Comparison of ENCODE assay signal across 16 cellular contexts in the genomic region with DNA sequence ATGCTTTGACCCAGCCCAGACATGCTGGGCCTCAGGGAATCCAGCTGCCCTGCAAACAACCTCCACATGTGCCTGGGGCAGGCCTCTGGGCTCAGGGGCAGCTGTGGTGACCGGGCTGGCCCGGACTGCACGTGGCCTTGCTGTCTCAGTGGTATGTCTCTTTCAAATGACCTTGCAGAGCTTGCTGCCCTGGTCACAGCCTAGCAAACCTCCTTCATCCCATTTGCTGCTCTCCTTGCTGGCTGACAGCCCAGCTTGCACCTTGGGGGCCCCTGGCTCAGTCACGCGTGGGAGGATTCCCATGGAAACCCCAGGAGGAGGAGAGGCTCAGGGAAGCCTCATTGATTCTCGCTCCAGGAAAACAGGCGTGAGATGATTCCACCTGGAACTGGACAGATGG. TPM values are rescaled to one million over a fixed set of nuclear protein-coding genes. Genes with fewer than 3 reads are reported as not detected.
A peak's percentile ranks its signal among the peaks of the same experiment; 100 is the strongest.
DNase-seq lines count a peak whose midpoint lies in the region; ATAC-seq and TF ChIP-seq lines count a peak whose summit lies in the region.
"Had no signal": no experiment of that assay in that cellular context is flagged by ENCODE, and none has a peak within 500 bp of the region (broad histone marks: within the 10 kb centered on the region; RNA-seq: fewer than 3 reads in every experiment).

No MANE protein-coding gene starts in this region.

- peak overlapping the region; percentile 47 for H3K4me2 ChIP-seq in neural progenitor cell

- peak overlapping the region; percentile 59 for H3K4me3 Mint-ChIP-seq in neural progenitor cell
- H3K4me3 Mint-ChIP-seq: WTC11 had no signal

- no peaks in the 10 kb centered on the region for H3K9me3 ChIP-seq in ectodermal cell (ENCODE audit: control insufficient read depth, low read length)
- H3K9me3 ChIP-seq in neural progenitor cell (ENCODE audit: low read depth): no peaks in the 10 kb centered on the region
- H3K9me3 ChIP-seq: ascending aorta, left lung, sigmoid colon, transverse colon had no signal

- no peak overlapping the region for H2AFZ ChIP-seq in neural progenitor cell (replicated peaks)

- H3K4me1 Mint-ChIP-seq in neural progenitor cell: peaks cover 57% of the 10 kb centered on the region

- H3K9ac ChIP-seq in neural progenitor cell: no peak overlapping the region

- H3K27ac ChIP-seq in ectodermal cell (ENCODE audit: insufficient read depth, low read depth, low read length, poor library complexity, severe bottlenecking) (peak overlapping the region; percentile 18), neural progenitor cell (no peak overlapping the region)
- H3K27ac ChIP-seq: ascending aorta, left lung, sigmoid colon, transverse colon had no signal

- whole genome bisulfite sequencing in ectodermal cell, 2 experiments: 77 to 78% methylated on average over 7 of the region's 7 CpGs

- H3K4me1 ChIP-seq in ectodermal cell (ENCODE audit: control insufficient read depth, insufficient read depth, low read length) (peaks cover 27% of the 10 kb centered on the region), neural progenitor cell (peaks cover 12% of the 10 kb centered on the region)

- no peak for TF ChIP-seq RAD21 in Ishikawa (IDR thresholded peaks at IDR 0.05; ENCODE audit: low read depth)

- peaks cover 40% of the 10 kb centered on the region for H4K20me1 ChIP-seq in neural progenitor cell (ENCODE audit: low read depth)

- no peak for TF ChIP-seq EP300 in Ishikawa (IDR thresholded peaks at IDR 0.05; ENCODE audit: borderline replicate concordance)

- DNase-seq in COR-L47 (lab: John Stamatoyannopoulos, UW) (peak; percentile 45), neural progenitor cell (ENCODE audit: low spot score) (peak; percentile 45), Kasumi-1 (lab: John Stamatoyannopoulos, UW) (no peak), DMS153 (lab: John Stamatoyannopoulos, UW) (no peak)
- DNase-seq: activated gamma-delta T cell treated with Interleukin-2 at 50 U/mL for 16 hours, Calu3, left lung, sigmoid colon, transverse colon had no signal

- TF ChIP-seq CTCF in neural progenitor cell (IDR thresholded peaks at IDR 0.05): no peak

- H3K27me3 Mint-ChIP-seq in neural progenitor cell (ENCODE audit: insufficient read depth, low read depth): peaks cover 13% of the 10 kb centered on the region

- no peak for ATAC-seq in HG02678 (IDR thresholded peaks at IDR 0.05; ENCODE audit: unreplicated experiment)
- no peak for ATAC-seq in HG03378 (IDR thresholded peaks at IDR 0.05; ENCODE audit: unreplicated experiment)
- ATAC-seq: left lung, WTC11 had no signal

- H3K27me3 ChIP-seq in ectodermal cell (ENCODE audit: control insufficient read depth, insufficient read depth, low read length, poor library complexity, severe bottlenecking) (peaks cover 15% of the 10 kb centered on the region), neural progenitor cell (peaks cover 41% of the 10 kb centered on the region)
- H3K27me3 ChIP-seq: ascending aorta had no signal

- H3K79me2 ChIP-seq in neural progenitor cell (ENCODE audit: low read depth): no peaks in the 10 kb centered on the region

- peaks cover 25% of the 10 kb centered on the region for H3K36me3 Mint-ChIP-seq in neural progenitor cell

- H3K36me3 ChIP-seq in ectodermal cell (ENCODE audit: control insufficient read depth, insufficient read depth, low read length): peaks cover 3% of the 10 kb centered on the region
- H3K36me3 ChIP-seq in neural progenitor cell: no peaks in the 10 kb centered on the region
- H3K36me3 ChIP-seq: ascending aorta, left lung, sigmoid colon, transverse colon had no signal

- H3F3A ChIP-seq in neural progenitor cell (ENCODE audit: low read depth): peaks cover 6% of the 10 kb centered on the region

- H3K4me3 ChIP-seq in ectodermal cell (ENCODE audit: insufficient read depth, low read depth, low read length) (no peak overlapping the region), neural progenitor cell (no peak overlapping the region)
- H3K4me3 ChIP-seq: ascending aorta, left lung, sigmoid colon, transverse colon had no signal

- peaks cover 4% of the 10 kb centered on the region for H3K9me3 Mint-ChIP-seq in neural progenitor cell

- H3K27ac Mint-ChIP-seq in neural progenitor cell: peak overlapping the region; percentile 86
- H3K27ac Mint-ChIP-seq: WTC11 had no signal

TF ChIP-seq in Ishikawa, 13 proteins besides CTCF, POLR2A, EP300 and RAD21:
- TF ChIP-seq ZBTB7A (IDR thresholded peaks at IDR 0.05; ENCODE audit: low read depth) (no peak), NFIC (IDR thresholded peaks at IDR 0.05) (peak; percentile 38; the same call in 1 of the 2 replicates), EGR1 (IDR thresholded peaks at IDR 0.05) (peak; percentile 80)
- TF ChIP-seq, protein P1, sequence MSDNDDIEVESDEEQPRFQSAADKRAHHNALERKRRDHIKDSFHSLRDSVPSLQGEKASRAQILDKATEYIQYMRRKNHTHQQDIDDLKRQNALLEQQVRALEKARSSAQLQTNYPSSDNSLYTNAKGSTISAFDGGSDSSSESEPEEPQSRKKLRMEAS (IDR thresholded peaks at IDR 0.05): peak; percentile 42; the same call in 1 of the 2 replicates

RNA-seq across cellular contexts. Expression of a gene that starts 5.6 kb away (rescaled TPM):
- polyA plus RNA-seq in ectodermal cell (2013, experiment 1 of 4): 45.8 TPM
- 43.3 TPM for polyA plus RNA-seq in ectodermal cell (2013, experiment 2 of 4)
- polyA plus RNA-seq in ectodermal cell (2013, experiment 3 of 4): 22.8 TPM
- polyA plus RNA-seq in ectodermal cell (2013, experiment 4 of 4): 25.9 TPM
- 4.9 and 10.7 TPM in 2 replicates for total RNA-seq in neural progenitor cell (ENCODE audit: low replicate concordance)
- total RNA-seq: ascending aorta, Calu3, fibroblast of lung had no signal
- polyA plus RNA-seq: fibroblast of lung had no signal

Comparison
In these comparisons a context has a peak if more than half of its experiments do, and no peak if none do; other contexts are left out.
1. DNase-seq: peak in COR-L47 (single experiment) and neural progenitor cell (single experiment); none in Kasumi-1 (0 of 2) and DMS153 (single experiment).